In the genomic region with DNA sequence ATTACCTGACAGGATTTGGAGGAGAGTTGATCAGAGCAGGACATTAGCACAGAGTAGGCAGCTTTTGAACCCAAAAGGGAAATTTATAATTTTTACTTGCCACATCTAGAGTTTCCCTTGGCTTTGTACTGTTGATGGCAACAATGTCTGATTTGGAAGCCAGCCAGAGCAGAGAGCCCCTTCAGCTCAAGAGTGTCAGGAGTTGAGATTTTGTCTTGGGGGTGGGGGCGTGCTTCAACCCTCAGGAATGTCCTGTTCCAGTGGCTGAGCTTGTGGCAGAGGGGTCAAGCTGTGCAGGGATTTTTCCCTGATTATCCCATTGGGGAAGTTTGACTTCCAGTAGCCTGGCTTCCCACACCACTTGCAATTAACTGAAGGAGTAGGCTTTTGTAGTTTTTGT, we compare ENCODE assay signal across 9 cellular contexts.
"Had no signal": no experiment of that assay in that cellular context is flagged by ENCODE, and none has a peak within 500 bp of the region (broad histone marks: within the 10 kb centered on the region; RNA-seq: fewer than 3 reads in every experiment).

No MANE protein-coding gene starts in this region.

- H3K4me3 ChIP-seq: GM23248, HAP-1 had no signal

- H3K4me3 Mint-ChIP-seq: HFFc6 had no signal

- H3K36me3 ChIP-seq: HAP-1 had no signal

- H3K27ac ChIP-seq: GM23248, HL-60 had no signal

- ATAC-seq: HCT116, HepG2 had no signal

- H3K27me3 Mint-ChIP-seq: IgD-negative memory B cell had no signal

- H3K27ac Mint-ChIP-seq: HFFc6, IgD-negative memory B cell had no signal

- DNase-seq: GM23248, GOT3, H7, HFFc6 had no signal

- H3K4me1 ChIP-seq: HAP-1 had no signal
